In genomic region chr6:91137286-91137685, GRCh38 we compare ENCODE assay signal across 21 cellular contexts.
"Had no signal": no experiment of that assay in that cellular context is flagged by ENCODE, and none has a peak within 500 bp of the region (broad histone marks: within the 10 kb centered on the region; RNA-seq: fewer than 3 reads in every experiment).

No MANE protein-coding gene starts in this region.

- H3K36me3 ChIP-seq: colonic mucosa, esophagus muscularis mucosa, heart right ventricle, left lung, lower lobe of right lung had no signal

- H3K27ac ChIP-seq: colonic mucosa, epithelial cell of prostate, esophagus muscularis mucosa, foreskin keratinocyte, heart right ventricle, left lung, lower lobe of right lung had no signal

- H3K27me3 ChIP-seq: colonic mucosa, esophagus muscularis mucosa, foreskin keratinocyte, heart right ventricle, left lung had no signal

- DNase-seq: colonic mucosa; cortex of kidney; effector CD8-positive, alpha-beta T cell; effector memory CD8-positive, alpha-beta T cell; endodermal cell; erythroblast; foreskin keratinocyte; glutamatergic neuron; head of caudate nucleus; heart right ventricle; hippocampal formation; left cardiac atrium; left lung; left ventricle myocardium superior; lower lobe of right lung; mesenchymal stem cell; mucosa of descending colon; naive B cell; naive thymus-derived CD8-positive, alpha-beta T cell had no signal

- H3K4me3 ChIP-seq: colonic mucosa, esophagus muscularis mucosa, heart right ventricle, left lung, lower lobe of right lung, mucosa of descending colon had no signal

- H3K9me3 ChIP-seq: colonic mucosa, esophagus muscularis mucosa, heart right ventricle, left lung, lower lobe of right lung, mucosa of descending colon had no signal

- ATAC-seq: effector memory CD8-positive, alpha-beta T cell; foreskin keratinocyte; heart right ventricle; left cardiac atrium; left lung; left ventricle myocardium superior; lower lobe of right lung; mucosa of descending colon; naive thymus-derived CD8-positive, alpha-beta T cell had no signal
